Comparison of ENCODE assay signal across 26 cellular contexts in genomic region chr11:77094841-77095365, GRCh38. TPM values are rescaled to one million over a fixed set of nuclear protein-coding genes. Genes with fewer than 3 reads are reported as not detected.
DNase-seq lines count a peak whose midpoint lies in the region; ATAC-seq, FAIRE-seq and TF ChIP-seq lines count a peak whose summit lies in the region.
"Had no signal": no experiment of that assay in that cellular context is flagged by ENCODE, and none has a peak within 500 bp of the region (broad histone marks: within the 10 kb centered on the region; RNA-seq: fewer than 3 reads in every experiment).

No MANE protein-coding gene starts in this region.

- TF ChIP-seq CTCF in MCF 10A (IDR thresholded peaks at IDR 0.05; ENCODE audit: unreplicated experiment): no peak
- TF ChIP-seq CTCF in mammary epithelial cell (conservative IDR thresholded peaks at IDR 0.05 in 1 of 2, IDR thresholded peaks at IDR 0.05 in 1 of 2; ENCODE audit: extremely low read depth in 1 of 2, insufficient read depth in 1 of 2, low read depth in 1 of 2, low read length in 2 of 2): peak in 1 of 2 donors; percentile 17
- TF ChIP-seq CTCF in RWPE2 (IDR thresholded peaks at IDR 0.05; ENCODE audit: poor library complexity, severe bottlenecking): no peak
- TF ChIP-seq CTCF in kidney (IDR thresholded peaks at IDR 0.05; ENCODE audit: borderline replicate concordance, extremely low read depth, insufficient read depth): no peak
- no peak for TF ChIP-seq CTCF in type B pancreatic cell (conservative IDR thresholded peaks at IDR 0.05)

- intact Hi-C loops in MCF 10A (cut with micrococcal nuclease) (loop anchor here (5.0 to 10.0 kb wide), 2 partner anchors 288 to 360 kb away; no protein-coding TSS in a partner anchor), mammary epithelial cell (cut with micrococcal nuclease) (no loop called here), kidney (cut with DNase I) (no loop called here)

- H3K27me3 ChIP-seq in mammary epithelial cell (ENCODE audit: insufficient read depth, low read length) (no peaks in the 10 kb centered on the region), RWPE2 (ENCODE audit: insufficient read depth, poor library complexity, severe bottlenecking) (no peaks in the 10 kb centered on the region)

- no peak for ATAC-seq in RWPE2 (ENCODE audit: low read depth)
- peak; percentile 24 for ATAC-seq in stimulated activated memory B cell treated with anti-CD40 and anti-IgM and Interleukin-4, amounts not matched to agents 10 μg/mL and 1 μg/mL and 100 μg/mL, for 72 hours
- ATAC-seq: activated CD8-positive, alpha-beta memory T cell treated with anti-CD3 and anti-CD28 coated beads, Interleukin-2, amount 10 ng/mL, durations not matched to agents 7 days and 5 days had no signal

- H3K9ac ChIP-seq in mammary epithelial cell (ENCODE audit: insufficient read depth, low read length) (no peak overlapping the region), kidney (ENCODE audit: low read length in 2 of 2) (no peak overlapping the region)
- H3K9ac ChIP-seq: GM23248, KMS-11, SK-N-SH had no signal

- 33% methylated on average over 1 of the region's 7 CpGs for WGBS in mammary epithelial cell (ENCODE audit: low coverage, missing lambda C conversion rate)

- BruUV-seq in MCF 10A (replicated peaks; lab: Mats Ljungman, UMichigan): no TSS peak
- BruUV-seq in mammary epithelial cell (replicated peaks; lab: Mats Ljungman, UMichigan): no TSS peak

- CTCF ChIA-PET in MCF 10A (lab: Yijun Ruan, JAX): interaction anchor here (0.6 to 8.9 kb wide), 4 partner anchors 19 to 373 kb away, joined by 3 to 108 read pairs (median 4); no protein-coding TSS in a partner anchor
- CTCF ChIA-PET in mammary epithelial cell (lab: Charles Lee; ENCODE audit: low non-redundant PET): no interaction called here
- CTCF ChIA-PET in activated naive CD4-positive, alpha-beta T cell treated with anti-CD3 and anti-CD28 coated beads, Interleukin-2, amount 10 ng/mL, durations not matched to agents 7 days and 5 days (lab: Charles Lee): interaction anchor here (1.3 to 2.0 kb wide), 2 partner anchors 46 to 175 kb away, joined by 5 to 6 read pairs; no protein-coding TSS in a partner anchor

- FAIRE-seq in kidney (lab: Jason Lieb, UNC): no peak
- FAIRE-seq: A204.1, HTR-8/SVneo had no signal

- H3K4me3 Mint-ChIP-seq in MCF 10A (ENCODE audit: unreplicated experiment): no peak overlapping the region
- no peak overlapping the region for H3K4me3 Mint-ChIP-seq in stimulated activated memory B cell treated with anti-CD40 and anti-IgM and Interleukin-4, amounts not matched to agents 10 μg/mL and 1 μg/mL and 100 μg/mL, for 72 hours
- H3K4me3 Mint-ChIP-seq in type B pancreatic cell: no peak overlapping the region
- no peak overlapping the region for H3K4me3 Mint-ChIP-seq in activated naive CD4-positive, alpha-beta T cell treated with anti-CD3 and anti-CD28 coated beads, Interleukin-2, amount 10 ng/mL, durations not matched to agents 7 days and 5 days
- H3K4me3 Mint-ChIP-seq: activated CD8-positive, alpha-beta memory T cell treated with anti-CD3 and anti-CD28 coated beads, Interleukin-2, amount 10 ng/mL, durations not matched to agents 7 days and 5 days; activated naive CD4-positive, alpha-beta T cell treated with anti-CD3 and anti-CD28 coated beads for 36 hours had no signal

- H2AFZ ChIP-seq in mammary epithelial cell (ENCODE audit: low read depth, low read length): no peak overlapping the region
- H2AFZ ChIP-seq: GM23248 had no signal

- no peak overlapping the region for H3K4me2 ChIP-seq in mammary epithelial cell (ENCODE audit: insufficient read depth, low read depth, low read length)
- H3K4me2 ChIP-seq: KMS-11, SK-N-SH had no signal

- H3K27ac Mint-ChIP-seq in MCF 10A (ENCODE audit: low read depth, unreplicated experiment): no peak overlapping the region
- H3K27ac Mint-ChIP-seq in stimulated activated memory B cell treated with anti-CD40 and anti-IgM and Interleukin-4, amounts not matched to agents 10 μg/mL and 1 μg/mL and 100 μg/mL, for 72 hours: no peak overlapping the region
- no peak overlapping the region for H3K27ac Mint-ChIP-seq in type B pancreatic cell
- no peak overlapping the region for H3K27ac Mint-ChIP-seq in activated naive CD4-positive, alpha-beta T cell treated with anti-CD3 and anti-CD28 coated beads, Interleukin-2, amount 10 ng/mL, durations not matched to agents 7 days and 5 days
- H3K27ac Mint-ChIP-seq: activated CD8-positive, alpha-beta memory T cell treated with anti-CD3 and anti-CD28 coated beads, Interleukin-2, amount 10 ng/mL, durations not matched to agents 7 days and 5 days; activated naive CD4-positive, alpha-beta T cell treated with anti-CD3 and anti-CD28 coated beads for 36 hours had no signal

- H3K9me3 Mint-ChIP-seq in MCF 10A (ENCODE audit: unreplicated experiment) (no peaks in the 10 kb centered on the region), type B pancreatic cell (no peaks in the 10 kb centered on the region)
- no peaks in the 10 kb centered on the region for H3K9me3 Mint-ChIP-seq in stimulated activated memory B cell treated with anti-CD40 and anti-IgM and Interleukin-4, amounts not matched to agents 10 μg/mL and 1 μg/mL and 100 μg/mL, for 72 hours
- no peaks in the 10 kb centered on the region for H3K9me3 Mint-ChIP-seq in activated naive CD4-positive, alpha-beta T cell treated with anti-CD3 and anti-CD28 coated beads, Interleukin-2, amount 10 ng/mL, durations not matched to agents 7 days and 5 days
- H3K9me3 Mint-ChIP-seq: activated naive CD4-positive, alpha-beta T cell treated with anti-CD3 and anti-CD28 coated beads for 36 hours had no signal

- H3K4me1 ChIP-seq in mammary epithelial cell (ENCODE audit: insufficient read depth, low read length): no peaks in the 10 kb centered on the region
- no peaks in the 10 kb centered on the region for H3K4me1 ChIP-seq in RWPE2 (ENCODE audit: insufficient read depth, poor library complexity, severe bottlenecking)
- H3K4me1 ChIP-seq in kidney (ENCODE audit: control insufficient read depth in 1 of 2, insufficient read depth in 1 of 2, low read depth in 1 of 2, low read length in 2 of 2): peaks cover 0 to 2% of the 10 kb centered on the region in 2 donors
- H3K4me1 ChIP-seq: prostate gland had no signal

- no peaks in the 10 kb centered on the region for H3K9me3 ChIP-seq in mammary epithelial cell (replicated peaks; ENCODE audit: insufficient read depth, low read length)
- H3K9me3 ChIP-seq in RWPE2 (ENCODE audit: severe bottlenecking): no peaks in the 10 kb centered on the region
- H3K9me3 ChIP-seq in kidney (ENCODE audit: control insufficient read depth in 1 of 2, low read length in 2 of 2): no peaks in the 10 kb centered on the region
- H3K9me3 ChIP-seq: prostate gland, SK-N-SH had no signal

- DNase-seq in MCF 10A (ENCODE audit: unreplicated experiment) (peak; percentile 11), mammary epithelial cell (no peak), RWPE2 (ENCODE audit: low spot score) (peak; percentile 49), kidney (peak; percentile 48), type B pancreatic cell (ENCODE audit: extremely low spot score, unreplicated experiment) (no peak)
- no peak for DNase-seq in activated naive CD4-positive, alpha-beta T cell treated with anti-CD3 and anti-CD28 coated beads, Interleukin-2, amount 50 U/mL, for 16 hours
- DNase-seq in activated naive CD4-positive, alpha-beta T cell treated with anti-CD3 and anti-CD28 coated beads, Interleukin-2, amount 10 ng/mL, durations not matched to agents 7 days and 5 days: no peak
- DNase-seq: activated CD4-positive, alpha-beta T cell treated with anti-CD3 and anti-CD28 coated beads for 48 hours; activated CD8-positive, alpha-beta memory T cell treated with anti-CD3 and anti-CD28 coated beads, Interleukin-2, amount 10 ng/mL, durations not matched to agents 7 days and 5 days; activated naive CD4-positive, alpha-beta T cell treated with anti-CD3 and anti-CD28 coated beads for 36 hours; central memory CD4-positive, alpha-beta T cell; DMS53; foreskin fibroblast; GM23248; NCI-H1694 treated with DMSO at 0.1 percent for 48 hours; NCI-H2171 treated with DMSO at 0.1 percent for 48 hours; NCI-H524 treated with DMSO at 0.1 percent for 48 hours; RPMI8226; SK-N-SH had no signal

- POLR2A ChIA-PET in MCF 10A (lab: Yijun Ruan, JAX): interaction anchor here (0.5 kb wide), 1 partner anchor 29 kb away, joined by 3 read pairs; no protein-coding TSS in a partner anchor

- H3K27ac ChIP-seq in mammary epithelial cell (ENCODE audit: insufficient read depth, low read depth, low read length) (no peak overlapping the region), RWPE2 (ENCODE audit: poor library complexity, severe bottlenecking) (no peak overlapping the region), kidney (ENCODE audit: low read depth in 2 of 2, low read length in 2 of 2) (no peak overlapping the region)
- H3K27ac ChIP-seq: GM23248, KMS-11, prostate gland had no signal

- H3K79me2 ChIP-seq in mammary epithelial cell (ENCODE audit: insufficient read depth, low read length): no peaks in the 10 kb centered on the region

- H3K27me3 Mint-ChIP-seq in MCF 10A (ENCODE audit: insufficient read depth, unreplicated experiment) (no peaks in the 10 kb centered on the region), type B pancreatic cell (no peaks in the 10 kb centered on the region)
- no peaks in the 10 kb centered on the region for H3K27me3 Mint-ChIP-seq in stimulated activated memory B cell treated with anti-CD40 and anti-IgM and Interleukin-4, amounts not matched to agents 10 μg/mL and 1 μg/mL and 100 μg/mL, for 72 hours
- peaks cover 4% of the 10 kb centered on the region for H3K27me3 Mint-ChIP-seq in activated naive CD4-positive, alpha-beta T cell treated with anti-CD3 and anti-CD28 coated beads, Interleukin-2, amount 10 ng/mL, durations not matched to agents 7 days and 5 days
- H3K27me3 Mint-ChIP-seq: activated CD8-positive, alpha-beta memory T cell treated with anti-CD3 and anti-CD28 coated beads, Interleukin-2, amount 10 ng/mL, durations not matched to agents 7 days and 5 days had no signal

- H3K36me3 Mint-ChIP-seq in MCF 10A (ENCODE audit: insufficient read depth, unreplicated experiment): no peaks in the 10 kb centered on the region
- no peaks in the 10 kb centered on the region for H3K36me3 Mint-ChIP-seq in stimulated activated memory B cell treated with anti-CD40 and anti-IgM and Interleukin-4, amounts not matched to agents 10 μg/mL and 1 μg/mL and 100 μg/mL, for 72 hours
- no peaks in the 10 kb centered on the region for H3K36me3 Mint-ChIP-seq in type B pancreatic cell
- no peaks in the 10 kb centered on the region for H3K36me3 Mint-ChIP-seq in activated naive CD4-positive, alpha-beta T cell treated with anti-CD3 and anti-CD28 coated beads, Interleukin-2, amount 10 ng/mL, durations not matched to agents 7 days and 5 days
- H3K36me3 Mint-ChIP-seq: activated CD8-positive, alpha-beta memory T cell treated with anti-CD3 and anti-CD28 coated beads, Interleukin-2, amount 10 ng/mL, durations not matched to agents 7 days and 5 days had no signal

- H3K4me1 Mint-ChIP-seq in MCF 10A (ENCODE audit: insufficient read depth, unreplicated experiment) (no peaks in the 10 kb centered on the region), type B pancreatic cell (ENCODE audit: unreplicated experiment) (peaks cover 5% of the 10 kb centered on the region)
- H3K4me1 Mint-ChIP-seq in stimulated activated memory B cell treated with anti-CD40 and anti-IgM and Interleukin-4, amounts not matched to agents 10 μg/mL and 1 μg/mL and 100 μg/mL, for 72 hours: peaks cover 7% of the 10 kb centered on the region
- H3K4me1 Mint-ChIP-seq in activated naive CD4-positive, alpha-beta T cell treated with anti-CD3 and anti-CD28 coated beads, Interleukin-2, amount 10 ng/mL, durations not matched to agents 7 days and 5 days: peaks cover 6% of the 10 kb centered on the region

- H3K4me3 ChIP-seq in mammary epithelial cell (replicated peaks in 1 of 3; ENCODE audit: insufficient read depth in 1 of 3, low read depth in 2 of 3, low read length in 3 of 3) (no peak overlapping the region), RWPE2 (ENCODE audit: severe bottlenecking) (no peak overlapping the region), kidney (ENCODE audit: low read length in 2 of 2) (no peak overlapping the region)
- H3K4me3 ChIP-seq: GM23248, prostate gland had no signal

- in situ Hi-C loops in mammary epithelial cell (cut with MboI; ENCODE audit: low sequenced_read_pairs in 2 of 2): no loop called here

- H3K36me3 ChIP-seq in mammary epithelial cell (ENCODE audit: insufficient read depth, low read length) (no peaks in the 10 kb centered on the region), RWPE2 (ENCODE audit: low read depth) (no peaks in the 10 kb centered on the region), kidney (ENCODE audit: control insufficient read depth in 1 of 2, insufficient read depth in 2 of 2, low read length in 2 of 2) (no peaks in the 10 kb centered on the region)
- H3K36me3 ChIP-seq: prostate gland had no signal

- H4K20me1 ChIP-seq in mammary epithelial cell (ENCODE audit: insufficient read depth, low read length): no peaks in the 10 kb centered on the region

- dilution Hi-C loops in mammary epithelial cell (cut with HindIII; ENCODE audit: low sequenced_read_pairs): no loop called here

RNA-seq across cellular contexts. Expression of gene OMP, which starts 7.7 kb away (rescaled TPM):
- total RNA-seq in MCF 10A (2022) (not detected in 2 replicates), mammary epithelial cell (not detected), kidney (1.8 TPM), type B pancreatic cell (ENCODE audit: low replicate concordance) (0.86 and 0.94 TPM in 2 replicates)
- polyA plus RNA-seq in mammary epithelial cell (not detected), kidney (ENCODE audit: insufficient read depth, low read depth, low replicate concordance) (not detected)
- not detected for polyA minus RNA-seq in mammary epithelial cell
- total RNA-seq: activated CD8-positive, alpha-beta memory T cell treated with anti-CD3 and anti-CD28 coated beads, Interleukin-2, amount 10 ng/mL, durations not matched to agents 7 days and 5 days; activated naive CD4-positive, alpha-beta T cell treated with anti-CD3 and anti-CD28 coated beads for 36 hours; GM23248; lower leg skin; T-helper 2 cell treated with Interferon-gamma antibody and Interleukin-4, amounts not matched to agents 100 ng/mL and 5 ng/mL, for 36 hours had no signal
- polyA plus RNA-seq: GM23248 had no signal

RNA-seq across cellular contexts. Expression of gene CAPN5, which starts 28.1 kb away (rescaled TPM):
- total RNA-seq in MCF 10A (2022): 0.26 and 0.49 TPM in 2 replicates
- 1 to 10 TPM; 3.0 to 4.3 TPM for total RNA-seq in mammary epithelial cell
- polyA plus RNA-seq in mammary epithelial cell: 1.5 TPM
- polyA minus RNA-seq in mammary epithelial cell: 1.7 TPM
- 36.0 TPM for total RNA-seq in kidney
- polyA plus RNA-seq in kidney (ENCODE audit: insufficient read depth, low read depth, low replicate concordance): 20.0 TPM
- 17.9 and 18.8 TPM in 2 replicates for total RNA-seq in type B pancreatic cell (ENCODE audit: low replicate concordance)

RNA-seq across cellular contexts. Expression of gene MYO7A, which starts 33.1 kb away (rescaled TPM):
- 0.26 and 0.27 TPM in 2 replicates for total RNA-seq in MCF 10A (2022)
- 1 to 10 TPM; 2.7 to 3.0 TPM for total RNA-seq in mammary epithelial cell
- polyA plus RNA-seq in mammary epithelial cell: 3.7 TPM
- polyA minus RNA-seq in mammary epithelial cell: 5.5 TPM
- total RNA-seq in kidney: 10.7 TPM
- polyA plus RNA-seq in kidney (ENCODE audit: insufficient read depth, low read depth, low replicate concordance): 6.1 TPM
- 2.8 and 5.3 TPM in 2 replicates for total RNA-seq in type B pancreatic cell (ENCODE audit: low replicate concordance)
- total RNA-seq: activated naive CD4-positive, alpha-beta T cell treated with anti-CD3 and anti-CD28 coated beads for 36 hours; GM23248 had no signal
- polyA plus RNA-seq: GM23248 had no signal

Comparison
In these comparisons a context has a peak if more than half of its experiments do, and no peak if none do; other contexts are left out.
1. DNase-seq: peak in MCF 10A (single experiment), RWPE2 (single experiment) and kidney (single experiment); none in mammary epithelial cell (single experiment), type B pancreatic cell (single experiment), activated naive CD4-positive, alpha-beta T cell treated with anti-CD3 and anti-CD28 coated beads, Interleukin-2, amount 50 U/mL, for 16 hours (single experiment) and activated naive CD4-positive, alpha-beta T cell treated with anti-CD3 and anti-CD28 coated beads, Interleukin-2, amount 10 ng/mL, durations not matched to agents 7 days and 5 days (single experiment).